ENCODE assay signal across 2 cellular contexts in the genomic region with DNA sequence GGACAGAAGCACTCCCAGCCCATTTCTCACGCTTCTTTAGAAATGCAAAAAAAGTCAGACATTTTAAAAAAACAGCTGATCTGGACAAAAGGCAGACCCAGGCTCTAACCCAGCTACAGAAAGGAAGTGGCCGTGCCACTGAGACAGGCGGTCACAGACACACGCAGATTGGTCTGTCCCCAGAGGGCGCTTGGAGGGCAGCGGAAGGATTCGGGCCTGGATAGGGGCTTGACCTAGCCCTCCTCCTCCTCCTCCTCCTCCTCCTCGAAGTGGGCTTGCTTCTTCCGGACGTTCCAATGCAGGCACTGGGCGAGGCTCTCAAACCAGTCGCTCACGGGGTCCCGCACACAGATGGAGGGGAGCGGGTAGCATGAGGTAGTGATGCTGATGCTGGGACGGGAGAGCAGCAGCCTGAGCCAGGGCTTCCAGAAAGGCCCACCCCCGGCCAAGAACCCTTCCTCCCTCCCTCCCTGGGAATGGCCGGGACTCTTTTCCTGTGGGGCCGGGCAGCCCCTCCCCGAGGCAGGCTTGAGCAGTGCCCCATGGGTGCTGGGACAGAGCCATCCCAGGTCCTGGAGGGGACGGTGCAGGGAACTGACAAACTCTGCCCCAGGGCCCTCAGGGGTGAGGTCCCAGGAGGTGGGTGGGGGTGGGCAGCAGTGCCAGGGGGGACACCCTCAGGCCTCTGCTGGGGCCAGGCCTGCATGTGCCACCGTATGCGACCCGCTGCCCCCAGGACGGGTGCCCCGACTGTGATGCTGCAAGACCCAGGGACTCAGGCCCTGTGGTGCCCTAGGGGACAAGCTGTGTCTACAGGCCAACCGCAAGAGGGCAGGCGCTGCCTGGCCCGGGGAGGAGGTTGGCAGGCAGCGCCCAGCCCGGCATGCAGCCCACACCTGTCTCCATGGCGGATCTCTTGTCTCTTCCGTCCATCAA.
A peak's percentile ranks its signal among the peaks of the same experiment; 100 is the strongest.
TF ChIP-seq lines count a peak whose summit lies in the region.

No MANE protein-coding gene starts in this region.

TF ChIP-seq in HepG2, 621 proteins besides CTCF, POLR2A, EP300 and RAD21:
- TF ChIP-seq, protein P1, sequence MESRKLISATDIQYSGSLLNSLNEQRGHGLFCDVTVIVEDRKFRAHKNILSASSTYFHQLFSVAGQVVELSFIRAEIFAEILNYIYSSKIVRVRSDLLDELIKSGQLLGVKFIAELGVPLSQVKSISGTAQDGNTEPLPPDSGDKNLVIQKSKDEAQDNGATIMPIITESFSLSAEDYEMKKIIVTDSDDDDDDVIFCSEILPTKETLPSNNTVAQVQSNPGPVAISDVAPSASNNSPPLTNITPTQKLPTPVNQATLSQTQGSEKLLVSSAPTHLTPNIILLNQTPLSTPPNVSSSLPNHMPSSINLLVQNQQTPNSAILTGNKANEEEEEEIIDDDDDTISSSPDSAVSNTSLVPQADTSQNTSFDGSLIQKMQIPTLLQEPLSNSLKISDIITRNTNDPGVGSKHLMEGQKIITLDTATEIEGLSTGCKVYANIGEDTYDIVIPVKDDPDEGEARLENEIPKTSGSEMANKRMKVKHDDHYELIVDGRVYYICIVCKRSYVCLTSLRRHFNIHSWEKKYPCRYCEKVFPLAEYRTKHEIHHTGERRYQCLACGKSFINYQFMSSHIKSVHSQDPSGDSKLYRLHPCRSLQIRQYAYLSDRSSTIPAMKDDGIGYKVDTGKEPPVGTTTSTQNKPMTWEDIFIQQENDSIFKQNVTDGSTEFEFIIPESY (CRISPR knock-in tag; IDR thresholded peaks at IDR 0.05) = peak; percentile 11; the same call in 1 of the 2 replicates
- TF ChIP-seq HNRNPL (IDR thresholded peaks at IDR 0.05; ENCODE audit: low read depth, low read length) (0 out of 2 replicates have a peak, but pooled peaks have one; percentile 7), TP53 (CRISPR knock-in tag; conservative IDR thresholded peaks at IDR 0.05) (no peak), MATR3 (CRISPR knock-in tag; IDR thresholded peaks at IDR 0.05) (no peak), AGO2 (optimal IDR thresholded peaks at IDR 0.05; ENCODE audit: low read depth, low read length) (peak; percentile 53)
- TF ChIP-seq, protein P2, sequence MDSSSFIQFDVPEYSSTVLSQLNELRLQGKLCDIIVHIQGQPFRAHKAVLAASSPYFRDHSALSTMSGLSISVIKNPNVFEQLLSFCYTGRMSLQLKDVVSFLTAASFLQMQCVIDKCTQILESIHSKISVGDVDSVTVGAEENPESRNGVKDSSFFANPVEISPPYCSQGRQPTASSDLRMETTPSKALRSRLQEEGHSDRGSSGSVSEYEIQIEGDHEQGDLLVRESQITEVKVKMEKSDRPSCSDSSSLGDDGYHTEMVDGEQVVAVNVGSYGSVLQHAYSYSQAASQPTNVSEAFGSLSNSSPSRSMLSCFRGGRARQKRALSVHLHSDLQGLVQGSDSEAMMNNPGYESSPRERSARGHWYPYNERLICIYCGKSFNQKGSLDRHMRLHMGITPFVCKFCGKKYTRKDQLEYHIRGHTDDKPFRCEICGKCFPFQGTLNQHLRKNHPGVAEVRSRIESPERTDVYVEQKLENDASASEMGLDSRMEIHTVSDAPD (CRISPR knock-in tag; IDR thresholded peaks at IDR 0.05) = no peak
- TF ChIP-seq, protein P3, sequence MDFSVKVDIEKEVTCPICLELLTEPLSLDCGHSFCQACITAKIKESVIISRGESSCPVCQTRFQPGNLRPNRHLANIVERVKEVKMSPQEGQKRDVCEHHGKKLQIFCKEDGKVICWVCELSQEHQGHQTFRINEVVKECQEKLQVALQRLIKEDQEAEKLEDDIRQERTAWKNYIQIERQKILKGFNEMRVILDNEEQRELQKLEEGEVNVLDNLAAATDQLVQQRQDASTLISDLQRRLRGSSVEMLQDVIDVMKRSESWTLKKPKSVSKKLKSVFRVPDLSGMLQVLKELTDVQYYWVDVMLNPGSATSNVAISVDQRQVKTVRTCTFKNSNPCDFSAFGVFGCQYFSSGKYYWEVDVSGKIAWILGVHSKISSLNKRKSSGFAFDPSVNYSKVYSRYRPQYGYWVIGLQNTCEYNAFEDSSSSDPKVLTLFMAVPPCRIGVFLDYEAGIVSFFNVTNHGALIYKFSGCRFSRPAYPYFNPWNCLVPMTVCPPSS (IDR thresholded peaks at IDR 0.05) = no peak

TF ChIP-seq in SK-N-SH, 30 proteins besides CTCF, POLR2A, EP300 and RAD21:
- TF ChIP-seq NFIC (IDR thresholded peaks at IDR 0.05; ENCODE audit: borderline replicate concordance) (no peak), POLR2AphosphoS5 (IDR thresholded peaks at IDR 0.05; ENCODE audit: low read depth, low read length) (no peak), TCF12 (IDR thresholded peaks at IDR 0.05) (no peak), GABPA (IDR thresholded peaks at IDR 0.05; ENCODE audit: low read depth) (no peak), FOXJ3 (CRISPR knock-in tag; IDR thresholded peaks at IDR 0.05) (no peak), JUND (IDR thresholded peaks at IDR 0.05) (no peak), RCOR1 (IDR thresholded peaks at IDR 0.05; ENCODE audit: low read length) (no peak), MXI1 (IDR thresholded peaks at IDR 0.05; ENCODE audit: low read depth, low read length) (no peak), ELF1 (IDR thresholded peaks at IDR 0.05) (no peak), SMC3 (IDR thresholded peaks at IDR 0.05; ENCODE audit: low read depth, low read length) (no peak)
- TF ChIP-seq, protein P4, sequence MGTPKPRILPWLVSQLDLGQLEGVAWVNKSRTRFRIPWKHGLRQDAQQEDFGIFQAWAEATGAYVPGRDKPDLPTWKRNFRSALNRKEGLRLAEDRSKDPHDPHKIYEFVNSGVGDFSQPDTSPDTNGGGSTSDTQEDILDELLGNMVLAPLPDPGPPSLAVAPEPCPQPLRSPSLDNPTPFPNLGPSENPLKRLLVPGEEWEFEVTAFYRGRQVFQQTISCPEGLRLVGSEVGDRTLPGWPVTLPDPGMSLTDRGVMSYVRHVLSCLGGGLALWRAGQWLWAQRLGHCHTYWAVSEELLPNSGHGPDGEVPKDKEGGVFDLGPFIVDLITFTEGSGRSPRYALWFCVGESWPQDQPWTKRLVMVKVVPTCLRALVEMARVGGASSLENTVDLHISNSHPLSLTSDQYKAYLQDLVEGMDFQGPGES (IDR thresholded peaks at IDR 0.05; ENCODE audit: low read depth, low read length) = no peak
